29 cellular contexts compared by ENCODE assay signal in genomic region chr10:23067337-23067736, GRCh38.
"Had no signal": no experiment of that assay in that cellular context is flagged by ENCODE, and none has a peak within 500 bp of the region (broad histone marks: within the 10 kb centered on the region; RNA-seq: fewer than 3 reads in every experiment).

No MANE protein-coding gene starts in this region.

- H3K9me3 ChIP-seq: body of pancreas, esophagus squamous epithelium, gastroesophageal sphincter, heart right ventricle had no signal

- ATAC-seq: activated CD4-positive, CD25-positive, alpha-beta regulatory T cell treated with anti-CD3 and anti-CD28 coated beads, Interleukin-2, amount 50 U/mL, for 24 hours; activated CD8-positive, alpha-beta T cell treated with anti-CD3 and anti-CD28 coated beads for 36 hours; body of pancreas had no signal

- H3K27ac ChIP-seq: body of pancreas, epithelial cell of prostate, gastroesophageal sphincter, VCaP had no signal

- FAIRE-seq: colon, endometrium, endothelial cell of umbilical vein, TTC549 had no signal

- H3K36me3 ChIP-seq: esophagus squamous epithelium, gastroesophageal sphincter, heart right ventricle had no signal

- H3K4me3 ChIP-seq: body of pancreas, esophagus squamous epithelium, gastroesophageal sphincter, heart right ventricle had no signal

- H3K27ac Mint-ChIP-seq: activated B cell treated with CpG ODN at 0.5 μM for 24 hours; activated CD8-positive, alpha-beta memory T cell treated with anti-CD3 and anti-CD28 coated beads, Interleukin-2, amount 10 ng/mL, durations not matched to agents 7 days and 5 days; activated CD8-positive, alpha-beta T cell treated with anti-CD3 and anti-CD28 coated beads for 36 hours; activated naive CD4-positive, alpha-beta T cell treated with anti-CD3 and anti-CD28 coated beads, Interleukin-2, amount 10 ng/mL, durations not matched to agents 7 days and 5 days; activated naive CD8-positive, alpha-beta T cell; activated T-helper 1 cell treated with anti-CD3 and anti-CD28 coated beads, Interleukin-12 subunit alpha, Interleukin-12 subunit beta, Interleukin-2, Interleukin-4 antibody, amounts not matched to agents 30 ng/mL and 10 ng/mL and 1 ng/mL, durations not matched to agents 14 hours and 24 hours and 36 hours; activated T-helper 2 cell treated with anti-CD3 and anti-CD28 coated beads, Interferon-gamma antibody, Interleukin-2, Interleukin-4, amounts not matched to agents 10 μg/mL and 5 μg/mL and 100 μg/mL, durations not matched to agents 14 hours and 24 hours and 36 hours had no signal

- H3K9me3 Mint-ChIP-seq: activated B cell treated with CpG ODN at 0.5 μM for 24 hours; activated CD8-positive, alpha-beta T cell treated with anti-CD3 and anti-CD28 coated beads for 36 hours; activated naive CD4-positive, alpha-beta T cell treated with anti-CD3 and anti-CD28 coated beads, Interleukin-2, amount 10 ng/mL, durations not matched to agents 7 days and 5 days; activated T-helper 1 cell treated with anti-CD3 and anti-CD28 coated beads, Interleukin-12 subunit alpha, Interleukin-12 subunit beta, Interleukin-2, Interleukin-4 antibody, amounts not matched to agents 30 ng/mL and 10 ng/mL and 1 ng/mL, durations not matched to agents 14 hours and 24 hours and 36 hours; activated T-helper 2 cell treated with anti-CD3 and anti-CD28 coated beads, Interferon-gamma antibody, Interleukin-2, Interleukin-4, amounts not matched to agents 10 μg/mL and 5 μg/mL and 100 μg/mL, durations not matched to agents 14 hours and 24 hours and 36 hours had no signal

- H3K27me3 Mint-ChIP-seq: activated CD8-positive, alpha-beta memory T cell treated with anti-CD3 and anti-CD28 coated beads, Interleukin-2, amount 10 ng/mL, durations not matched to agents 7 days and 5 days had no signal

- H3K27me3 ChIP-seq: body of pancreas, esophagus squamous epithelium, gastroesophageal sphincter, heart right ventricle had no signal

- H3K36me3 Mint-ChIP-seq: activated CD8-positive, alpha-beta memory T cell treated with anti-CD3 and anti-CD28 coated beads, Interleukin-2, amount 10 ng/mL, durations not matched to agents 7 days and 5 days; activated naive CD4-positive, alpha-beta T cell treated with anti-CD3 and anti-CD28 coated beads, Interleukin-2, amount 10 ng/mL, durations not matched to agents 7 days and 5 days; activated naive CD8-positive, alpha-beta T cell had no signal

- DNase-seq: activated B cell treated with CpG ODN at 0.5 μM for 24 hours; activated CD4-positive, alpha-beta T cell treated with anti-CD3 and anti-CD28 coated beads for 48 hours; activated CD4-positive, alpha-beta T cell treated with anti-CD3 and anti-CD28 coated beads, Interleukin-2, amount 50 U/mL, for 1 hour; activated CD4-positive, alpha-beta T cell treated with anti-CD3 and anti-CD28 coated beads, Interleukin-2, amount 50 U/mL, for 48 hours; activated CD8-positive, alpha-beta memory T cell treated with anti-CD3 and anti-CD28 coated beads, Interleukin-2, amount 10 ng/mL, durations not matched to agents 7 days and 5 days; activated CD8-positive, alpha-beta memory T cell treated with anti-CD3 and anti-CD28 coated beads, Interleukin-2, amount 50 U/mL, for 4 hours; activated CD8-positive, alpha-beta T cell treated with anti-CD3 and anti-CD28 coated beads for 36 hours; activated effector memory CD4-positive, alpha-beta T cell treated with anti-CD3 and anti-CD28 coated beads, Interleukin-2, amount 50 U/mL, for 16 hours; activated naive CD4-positive, alpha-beta T cell treated with anti-CD3 and anti-CD28 coated beads, Interleukin-2, amount 10 ng/mL, durations not matched to agents 7 days and 5 days; activated T-cell treated with anti-CD3 and anti-CD28 coated beads, Interleukin-2, amount 50 U/mL, for 1 hour; activated T-cell treated with anti-CD3 and anti-CD28 coated beads, Interleukin-2, amount 50 U/mL, for 48 hours; aorta; body of pancreas; effector CD8-positive, alpha-beta T cell; esophagus squamous epithelium; foreskin melanocyte; heart right ventricle; T-helper 2 cell had no signal

- H3K4me1 Mint-ChIP-seq: activated B cell treated with CpG ODN at 0.5 μM for 24 hours; activated naive CD4-positive, alpha-beta T cell treated with anti-CD3 and anti-CD28 coated beads, Interleukin-2, amount 10 ng/mL, durations not matched to agents 7 days and 5 days had no signal

- H3K4me3 Mint-ChIP-seq: activated B cell treated with CpG ODN at 0.5 μM for 24 hours; activated CD8-positive, alpha-beta memory T cell treated with anti-CD3 and anti-CD28 coated beads, Interleukin-2, amount 10 ng/mL, durations not matched to agents 7 days and 5 days; activated CD8-positive, alpha-beta T cell treated with anti-CD3 and anti-CD28 coated beads for 36 hours; activated naive CD4-positive, alpha-beta T cell treated with anti-CD3 and anti-CD28 coated beads, Interleukin-2, amount 10 ng/mL, durations not matched to agents 7 days and 5 days; activated naive CD8-positive, alpha-beta T cell; activated T-helper 1 cell treated with anti-CD3 and anti-CD28 coated beads, Interleukin-12 subunit alpha, Interleukin-12 subunit beta, Interleukin-2, Interleukin-4 antibody, amounts not matched to agents 30 ng/mL and 10 ng/mL and 1 ng/mL, durations not matched to agents 14 hours and 24 hours and 36 hours had no signal
